ENCODE assay signal across 1 cellular context in the genomic region with DNA sequence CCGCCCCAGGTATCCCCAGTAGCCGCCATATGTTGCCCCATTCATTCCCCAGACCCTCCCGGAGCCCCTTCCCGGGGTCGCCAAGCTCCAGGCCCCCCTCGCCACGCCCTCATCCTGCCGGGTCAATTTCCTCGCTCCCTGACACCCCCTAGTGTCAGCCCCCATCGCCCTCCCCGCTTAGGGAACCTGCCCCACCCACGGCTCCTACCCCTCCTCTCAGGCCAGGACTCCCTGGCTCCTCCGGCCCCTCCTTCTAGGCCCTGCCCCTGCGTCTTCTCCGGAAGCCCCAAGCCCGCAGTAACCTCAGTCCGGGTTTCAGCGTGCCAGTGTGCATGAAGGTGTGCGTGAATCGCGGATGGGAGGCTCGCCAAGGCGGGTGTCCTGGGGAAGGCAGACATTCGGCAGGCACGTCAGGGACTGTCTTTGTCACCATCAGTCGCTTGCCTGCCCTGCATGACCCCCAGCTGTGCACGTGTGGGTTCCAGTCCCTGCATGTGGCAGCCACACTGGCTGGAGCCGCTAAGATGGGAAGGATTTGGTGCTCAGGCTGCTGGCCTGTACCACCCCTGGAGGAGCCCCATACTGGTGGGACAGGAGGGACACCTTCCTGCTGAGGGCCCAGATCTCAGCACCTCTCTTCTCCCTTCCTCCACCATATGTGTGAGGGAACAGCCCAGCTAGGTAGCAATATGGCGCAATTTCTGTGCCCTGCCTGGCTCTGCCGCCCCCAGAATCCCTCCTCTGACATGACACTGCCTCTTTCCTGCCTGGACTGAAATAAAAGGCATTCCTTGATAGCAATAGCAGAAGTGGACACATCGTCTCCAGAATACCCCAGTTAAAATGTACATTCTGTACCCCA.
TF ChIP-seq lines count a peak whose summit lies in the region.

No MANE protein-coding gene starts in this region.

TF ChIP-seq in HepG2, 621 proteins besides CTCF, POLR2A, EP300 and RAD21:
- TF ChIP-seq SOX6 (IDR thresholded peaks at IDR 0.05): no peak
- TF ChIP-seq SOX6 (CRISPR knock-in tag; IDR thresholded peaks at IDR 0.05): 0 out of 2 replicates have a peak, but pooled peaks have one; percentile 9
- no peak for TF ChIP-seq BRD4 (CRISPR knock-in tag; IDR thresholded peaks at IDR 0.05)
- TF ChIP-seq, protein P1, sequence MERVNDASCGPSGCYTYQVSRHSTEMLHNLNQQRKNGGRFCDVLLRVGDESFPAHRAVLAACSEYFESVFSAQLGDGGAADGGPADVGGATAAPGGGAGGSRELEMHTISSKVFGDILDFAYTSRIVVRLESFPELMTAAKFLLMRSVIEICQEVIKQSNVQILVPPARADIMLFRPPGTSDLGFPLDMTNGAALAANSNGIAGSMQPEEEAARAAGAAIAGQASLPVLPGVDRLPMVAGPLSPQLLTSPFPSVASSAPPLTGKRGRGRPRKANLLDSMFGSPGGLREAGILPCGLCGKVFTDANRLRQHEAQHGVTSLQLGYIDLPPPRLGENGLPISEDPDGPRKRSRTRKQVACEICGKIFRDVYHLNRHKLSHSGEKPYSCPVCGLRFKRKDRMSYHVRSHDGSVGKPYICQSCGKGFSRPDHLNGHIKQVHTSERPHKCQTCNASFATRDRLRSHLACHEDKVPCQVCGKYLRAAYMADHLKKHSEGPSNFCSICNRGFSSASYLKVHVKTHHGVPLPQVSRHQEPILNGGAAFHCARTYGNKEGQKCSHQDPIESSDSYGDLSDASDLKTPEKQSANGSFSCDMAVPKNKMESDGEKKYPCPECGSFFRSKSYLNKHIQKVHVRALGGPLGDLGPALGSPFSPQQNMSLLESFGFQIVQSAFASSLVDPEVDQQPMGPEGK (CRISPR knock-in tag; IDR thresholded peaks at IDR 0.05): peak; percentile 63
- 0 out of 2 replicates have a peak, but pooled peaks have one; percentile 45 for TF ChIP-seq PCBP1 (IDR thresholded peaks at IDR 0.05; ENCODE audit: borderline replicate concordance, low read depth, low read length)
